27 cellular contexts compared by ENCODE assay signal in genomic region chr9:95762322-95762721, GRCh38.
DNase-seq lines count a peak whose midpoint lies in the region; ATAC-seq, FAIRE-seq and TF ChIP-seq lines count a peak whose summit lies in the region.
"Had no signal": no experiment of that assay in that cellular context is flagged by ENCODE, and none has a peak within 500 bp of the region (broad histone marks: within the 10 kb centered on the region; RNA-seq: fewer than 3 reads in every experiment).

No MANE protein-coding gene starts in this region.

- no peak overlapping the region for H3K4me3 ChIP-seq in CD8-positive, alpha-beta T cell (ENCODE audit: low read depth, low read length)
- H3K4me3 ChIP-seq: cardiac muscle cell, coronary artery, skin epidermis had no signal

- no peaks in the 10 kb centered on the region for H3K9me3 ChIP-seq in CD8-positive, alpha-beta T cell (ENCODE audit: low read length)

- peak; percentile 42 for ATAC-seq in CD8-positive, alpha-beta T cell
- peak; percentile 54 to 95 (median 58) for ATAC-seq in natural killer cell
- ATAC-seq in HG02642 (IDR thresholded peaks at IDR 0.05; ENCODE audit: poor library complexity, unreplicated experiment) = no peak
- ATAC-seq in HG02870 (IDR thresholded peaks at IDR 0.05; ENCODE audit: unreplicated experiment) = no peak
- ATAC-seq: naive thymus-derived CD4-positive, alpha-beta T cell had no signal

- H3K27me3 ChIP-seq in CD8-positive, alpha-beta T cell (ENCODE audit: insufficient read depth, low read length) = no peaks in the 10 kb centered on the region
- H3K27me3 ChIP-seq: cardiac muscle cell had no signal

- intact Hi-C loops in CD8-positive, alpha-beta T cell (cut with DNase I, micrococcal nuclease) = no loop called here
- intact Hi-C loops in natural killer cell (cut with micrococcal nuclease) = no loop called here

- no peak for DNase-seq in CD8-positive, alpha-beta T cell
- no peak for DNase-seq in GM12892 (ENCODE audit: insufficient read length)
- DNase-seq in activated naive CD8-positive, alpha-beta T cell treated with anti-CD3 and anti-CD28 coated beads for 36 hours = peak; percentile 11
- DNase-seq in natural killer cell = no peak
- DNase-seq in NCI-H774 (lab: John Stamatoyannopoulos, UW) = no peak
- DNase-seq in germinal center (ENCODE audit: low spot score) = no peak
- DNase-seq: ACHN; activated CD4-positive, CD25-positive, alpha-beta regulatory T cell; activated CD8-positive, alpha-beta memory T cell treated with anti-CD3 and anti-CD28 coated beads for 24 hours; activated naive CD4-positive, alpha-beta T cell treated with Interleukin-2 at 50 U/mL for 16 hours; activated T-cell treated with anti-CD3 and anti-CD28 coated beads, Interleukin-2, amount 50 U/mL, for 4 hours; DND-41; effector memory CD4-positive, alpha-beta T cell; erythroblast; H9; KBM-7; midbrain; naive thymus-derived CD4-positive, alpha-beta T cell; NCI-H2081 treated with DMSO at 0.1 percent for 48 hours; NCI-H82; trophoblast cell had no signal

- H3K4me3 Mint-ChIP-seq in CD8-positive, alpha-beta T cell = no peak overlapping the region
- no peak overlapping the region for H3K4me3 Mint-ChIP-seq in activated naive CD8-positive, alpha-beta T cell treated with anti-CD3 and anti-CD28 coated beads for 36 hours
- no peak overlapping the region for H3K4me3 Mint-ChIP-seq in natural killer cell
- H3K4me3 Mint-ChIP-seq: activated T-cell treated with anti-CD3 and anti-CD28 coated beads, Interleukin-2, amount 50 U/mL, for 4 hours; H9; naive thymus-derived CD4-positive, alpha-beta T cell had no signal

- no peak overlapping the region for H3K27ac Mint-ChIP-seq in CD8-positive, alpha-beta T cell
- H3K27ac Mint-ChIP-seq in activated naive CD8-positive, alpha-beta T cell treated with anti-CD3 and anti-CD28 coated beads for 36 hours = no peak overlapping the region
- H3K27ac Mint-ChIP-seq in natural killer cell = no peak overlapping the region
- H3K27ac Mint-ChIP-seq: naive thymus-derived CD4-positive, alpha-beta T cell had no signal

- no peaks in the 10 kb centered on the region for H3K36me3 Mint-ChIP-seq in CD8-positive, alpha-beta T cell
- no peaks in the 10 kb centered on the region for H3K36me3 Mint-ChIP-seq in activated naive CD8-positive, alpha-beta T cell treated with anti-CD3 and anti-CD28 coated beads for 36 hours
- H3K36me3 Mint-ChIP-seq in natural killer cell = no peaks in the 10 kb centered on the region
- H3K36me3 Mint-ChIP-seq: naive thymus-derived CD4-positive, alpha-beta T cell had no signal

- no peaks in the 10 kb centered on the region for H3K36me3 ChIP-seq in CD8-positive, alpha-beta T cell (ENCODE audit: insufficient read depth, low read length)
- H3K36me3 ChIP-seq: cardiac muscle cell had no signal

- no peak for TF ChIP-seq CTCF in CD8-positive, alpha-beta T cell (IDR thresholded peaks at IDR 0.05)
- no peak for TF ChIP-seq CTCF in natural killer cell (IDR thresholded peaks at IDR 0.05)

- POLR2A ChIA-PET in CD8-positive, alpha-beta T cell (lab: Charles Lee) = no interaction called here

- H3K27ac ChIP-seq in CD8-positive, alpha-beta T cell (ENCODE audit: low read depth, low read length) = no peak overlapping the region
- H3K27ac ChIP-seq: cardiac muscle cell, coronary artery, skin epidermis had no signal

- CTCF ChIA-PET in CD8-positive, alpha-beta T cell (lab: Charles Lee) = interaction anchor here (1.2 kb wide), 1 partner anchor 26 kb away, joined by 3 read pairs; no protein-coding TSS in a partner anchor

- H3K4me1 ChIP-seq in CD8-positive, alpha-beta T cell (ENCODE audit: insufficient read depth, low read length) = no peaks in the 10 kb centered on the region

- TF ChIP-seq POLR2A in GM12892 (IDR thresholded peaks at IDR 0.05; ENCODE audit: low read depth, low read length) = no peak

- H3K4me1 Mint-ChIP-seq in CD8-positive, alpha-beta T cell (ENCODE audit: low read depth) = peaks cover 10% of the 10 kb centered on the region
- peaks cover 2% of the 10 kb centered on the region for H3K4me1 Mint-ChIP-seq in activated naive CD8-positive, alpha-beta T cell treated with anti-CD3 and anti-CD28 coated beads for 36 hours
- peaks cover 11 to 12% of the 10 kb centered on the region in 2 donors for H3K4me1 Mint-ChIP-seq in natural killer cell

- H3K27me3 Mint-ChIP-seq in CD8-positive, alpha-beta T cell (ENCODE audit: low read depth) = no peaks in the 10 kb centered on the region
- H3K27me3 Mint-ChIP-seq in activated naive CD8-positive, alpha-beta T cell treated with anti-CD3 and anti-CD28 coated beads for 36 hours = no peaks in the 10 kb centered on the region
- H3K27me3 Mint-ChIP-seq in natural killer cell (ENCODE audit: low read depth in 2 of 2) = peaks cover 7 to 16% of the 10 kb centered on the region in 2 donors

- FAIRE-seq in GM12892 (lab: Jason Lieb, UNC) = peak; percentile 33
- FAIRE-seq: keratinocyte had no signal

- H3K9me3 Mint-ChIP-seq in CD8-positive, alpha-beta T cell = no peaks in the 10 kb centered on the region
- no peaks in the 10 kb centered on the region for H3K9me3 Mint-ChIP-seq in activated naive CD8-positive, alpha-beta T cell treated with anti-CD3 and anti-CD28 coated beads for 36 hours
- peaks cover 0 to 2% of the 10 kb centered on the region in 2 donors for H3K9me3 Mint-ChIP-seq in natural killer cell
- H3K9me3 Mint-ChIP-seq: activated T-cell treated with anti-CD3 and anti-CD28 coated beads, Interleukin-2, amount 50 U/mL, for 4 hours; H9 had no signal

Comparison
In these comparisons a context has a peak if more than half of its experiments do, and no peak if none do; other contexts are left out.
1. ATAC-seq: peak in CD8-positive, alpha-beta T cell (single experiment) and natural killer cell (3 of 3); none in HG02642 (single experiment) and HG02870 (single experiment).